10 cellular contexts compared by ENCODE assay signal in genomic region chr6:80454197-80454596, GRCh38.
DNase-seq lines count a peak whose midpoint lies in the region; ATAC-seq, FAIRE-seq and TF ChIP-seq lines count a peak whose summit lies in the region.
"Had no signal": no experiment of that assay in that cellular context is flagged by ENCODE, and none has a peak within 500 bp of the region (broad histone marks: within the 10 kb centered on the region; RNA-seq: fewer than 3 reads in every experiment).

No MANE protein-coding gene starts in this region.

- H3K27me3 Mint-ChIP-seq in MCF 10A (ENCODE audit: insufficient read depth, unreplicated experiment): no peaks in the 10 kb centered on the region
- H3K27me3 Mint-ChIP-seq in effector memory CD8-positive, alpha-beta T cell: no peaks in the 10 kb centered on the region
- H3K27me3 Mint-ChIP-seq: brain had no signal

- FAIRE-seq in urothelium cell line (lab: Jason Lieb, UNC) (no peak), frontal cortex (lab: Jason Lieb, UNC) (no peak)

- no peak overlapping the region for H3K4me3 ChIP-seq in breast epithelium
- no peak overlapping the region for H3K4me3 ChIP-seq in tibial artery

- intact Hi-C loops in MCF 10A (cut with micrococcal nuclease): loop anchor here (10.0 kb wide), 1 partner anchor 239 kb away; no protein-coding TSS in a partner anchor
- intact Hi-C loops in breast epithelium (cut with DNase I; ENCODE audit: low total_unique reads): no loop called here
- intact Hi-C loops in tibial artery (cut with DNase I; ENCODE audit: low total_unique reads): no loop called here

- H3K27me3 ChIP-seq in breast epithelium: no peaks in the 10 kb centered on the region
- no peaks in the 10 kb centered on the region for H3K27me3 ChIP-seq in tibial artery

- DNase-seq in MCF 10A (ENCODE audit: unreplicated experiment) (peak; percentile 77), breast epithelium (ENCODE audit: low spot score in 2 of 2) (no peak), HS-5 (ENCODE audit: low read depth) (peak; percentile 88), urothelium cell line (ENCODE audit: low spot score) (peak; percentile 42), tibial artery (no peak), frontal cortex (ENCODE audit: low spot score in 2 of 2) (no peak)
- DNase-seq in effector memory CD8-positive, alpha-beta T cell: peak in 2 of 3 experiments; percentile 1 to 9
- DNase-seq: NCI-H1694 had no signal

- peaks cover 0 to 4% of the 10 kb centered on the region in 2 donors for H3K4me1 ChIP-seq in breast epithelium
- H3K4me1 ChIP-seq in tibial artery: peaks cover 0 to 12% (median 9%) of the 10 kb centered on the region in 4 donors

- TF ChIP-seq POLR2A in breast epithelium (IDR thresholded peaks at IDR 0.05): no peak

- POLR2A ChIA-PET in MCF 10A (lab: Yijun Ruan, JAX): interaction anchor here (1.1 to 1.7 kb wide), 2 partner anchors 15 to 157 kb away, joined by 3 to 10 read pairs; no protein-coding TSS in a partner anchor

- H3K27ac Mint-ChIP-seq in MCF 10A (ENCODE audit: low read depth, unreplicated experiment): peak overlapping the region; percentile 87
- H3K27ac Mint-ChIP-seq in effector memory CD8-positive, alpha-beta T cell: peak overlapping the region in 1 of 2 donors; percentile 59

- BruUV-seq in MCF 10A (replicated peaks; lab: Mats Ljungman, UMichigan): no TSS peak

- peaks cover 48% of the 10 kb centered on the region for H3K4me1 Mint-ChIP-seq in MCF 10A (ENCODE audit: insufficient read depth, unreplicated experiment)
- peaks cover 5 to 28% of the 10 kb centered on the region in 2 donors for H3K4me1 Mint-ChIP-seq in effector memory CD8-positive, alpha-beta T cell (ENCODE audit: low read depth in 2 of 2)

- no peak overlapping the region for H3K4me3 Mint-ChIP-seq in MCF 10A (ENCODE audit: unreplicated experiment)
- peak overlapping the region in 1 of 2 donors; percentile 15 for H3K4me3 Mint-ChIP-seq in effector memory CD8-positive, alpha-beta T cell
- H3K4me3 Mint-ChIP-seq: brain had no signal

- H3K36me3 Mint-ChIP-seq in MCF 10A (ENCODE audit: insufficient read depth, unreplicated experiment): no peaks in the 10 kb centered on the region
- no peaks in the 10 kb centered on the region for H3K36me3 Mint-ChIP-seq in effector memory CD8-positive, alpha-beta T cell (ENCODE audit: insufficient read depth)

- H3K27ac ChIP-seq in breast epithelium (no peak overlapping the region), tibial artery (no peak overlapping the region)

- CTCF ChIA-PET in MCF 10A (lab: Yijun Ruan, JAX): interaction anchor here (0.6 to 1.3 kb wide), 2 partner anchors 20 to 90 kb away, joined by 3 read pairs; no protein-coding TSS in a partner anchor

- no peaks in the 10 kb centered on the region for H3K36me3 ChIP-seq in breast epithelium
- no peaks in the 10 kb centered on the region for H3K36me3 ChIP-seq in tibial artery

- H3K9me3 ChIP-seq in breast epithelium: no peaks in the 10 kb centered on the region
- no peaks in the 10 kb centered on the region for H3K9me3 ChIP-seq in tibial artery

- no peaks in the 10 kb centered on the region for H3K9me3 Mint-ChIP-seq in MCF 10A (ENCODE audit: unreplicated experiment)
- H3K9me3 Mint-ChIP-seq in effector memory CD8-positive, alpha-beta T cell: peaks cover 0 to 1% of the 10 kb centered on the region in 2 donors
- H3K9me3 Mint-ChIP-seq: brain had no signal

- ATAC-seq in effector memory CD8-positive, alpha-beta T cell (replicated peaks): peak; percentile 92
- ATAC-seq in HG02571 (IDR thresholded peaks at IDR 0.05; ENCODE audit: unreplicated experiment): no peak

- TF ChIP-seq CTCF in MCF 10A (IDR thresholded peaks at IDR 0.05; ENCODE audit: unreplicated experiment) (no peak), breast epithelium (IDR thresholded peaks at IDR 0.05) (no peak), tibial artery (IDR thresholded peaks at IDR 0.05) (no peak)

Comparison
In these comparisons a context has a peak if more than half of its experiments do, and no peak if none do; other contexts are left out.
1. DNase-seq: peak in MCF 10A (single experiment), HS-5 (single experiment), effector memory CD8-positive, alpha-beta T cell (2 of 3) and urothelium cell line (single experiment); none in breast epithelium (0 of 2), tibial artery (0 of 2) and frontal cortex (0 of 2).